Comparison of ENCODE assay signal across 1 cellular context in genomic region chr1:109197163-109198042, GRCh38.
TF ChIP-seq lines count a peak whose summit lies in the region.

No MANE protein-coding gene starts in this region.

TF ChIP-seq in K562, 482 proteins besides CTCF, POLR2A, EP300 and RAD21 (continued from another document and continues in another):
- TF ChIP-seq MECOM (CRISPR knock-in tag; IDR thresholded peaks at IDR 0.05) (no peak), HNRNPLL (IDR thresholded peaks at IDR 0.05; ENCODE audit: low read depth, low read length, poor library complexity, severe bottlenecking) (no peak), ARNT (IDR thresholded peaks at IDR 0.05) (peak in 1 of 2 experiments; percentile 12; a peak in 1 of 4 replicates), JUN (IDR thresholded peaks at IDR 0.05; ENCODE audit: borderline replicate concordance, low read depth, low read length) (peak; percentile 87), JUN (CRISPR knock-in tag; IDR thresholded peaks at IDR 0.05; ENCODE audit: borderline replicate concordance) (no peak), POLR2H (tag; IDR thresholded peaks at IDR 0.05; ENCODE audit: low read depth) (no peak), ZNF175 (CRISPR knock-in tag; IDR thresholded peaks at IDR 0.05; ENCODE audit: low read depth) (no peak), SPI1 (IDR thresholded peaks at IDR 0.05; ENCODE audit: borderline replicate concordance, low read depth, low read length) (no peak), ZNF407 (IDR thresholded peaks at IDR 0.05; ENCODE audit: low read depth) (no peak), E2F4 (CRISPR knock-in tag; IDR thresholded peaks at IDR 0.05; ENCODE audit: low read depth) (no peak), RCOR1 (IDR thresholded peaks at IDR 0.05; ENCODE audit: borderline replicate concordance in 1 of 2, low read depth in 2 of 2, low read length in 2 of 2) (peak in 1 of 2 experiments; percentile 59; a peak in 2 of 4 replicates), DNMT1 (IDR thresholded peaks at IDR 0.05) (no peak), DMBX1 (CRISPR knock-in tag; IDR thresholded peaks at IDR 0.05; ENCODE audit: borderline replicate concordance) (no peak), BCOR (IDR thresholded peaks at IDR 0.05) (0 out of 2 replicates have a peak, but pooled peaks have one; percentile 22), ARHGAP35 (IDR thresholded peaks at IDR 0.05; ENCODE audit: partially characterized antibody) (peak; percentile 4), ZBTB7A (IDR thresholded peaks at IDR 0.05; ENCODE audit: borderline replicate concordance, control insufficient read depth, low read depth, low read length) (no peak), ZC3H8 (IDR thresholded peaks at IDR 0.05) (peak; percentile 13; the same call in 1 of the 2 replicates), ZHX1 (conservative IDR thresholded peaks at IDR 0.05; ENCODE audit: low read length) (no peak), ZNF121 (CRISPR knock-in tag; conservative IDR thresholded peaks at IDR 0.05) (peak; percentile 75; the same call in 1 of the 2 replicates), IFI16 (CRISPR knock-in tag; IDR thresholded peaks at IDR 0.05) (no peak), PHTF2 (CRISPR knock-in tag; IDR thresholded peaks at IDR 0.05) (no peak), HDAC8 (tag; IDR thresholded peaks at IDR 0.05) (no peak), SMARCC2 (IDR thresholded peaks at IDR 0.05; ENCODE audit: low read depth) (peak; percentile 84), CHD1 (IDR thresholded peaks at IDR 0.05; ENCODE audit: low read length) (no peak), THAP12 (CRISPR knock-in tag; IDR thresholded peaks at IDR 0.05) (no peak), NR2C2 (CRISPR knock-in tag; IDR thresholded peaks at IDR 0.05) (no peak), NR2C2 (tag; IDR thresholded peaks at IDR 0.05) (no peak), PHF20 (IDR thresholded peaks at IDR 0.05; ENCODE audit: partially characterized antibody) (peak; percentile 42), HNRNPL (IDR thresholded peaks at IDR 0.05; ENCODE audit: low read depth, low read length) (no peak), RBM14 (IDR thresholded peaks at IDR 0.05; ENCODE audit: borderline replicate concordance, insufficient read depth, low read depth, low read length) (no peak), EGR1 (conservative IDR thresholded peaks at IDR 0.05) (peak; percentile 51), MAFG (tag; conservative IDR thresholded peaks at IDR 0.05) (peak; percentile 60), TEAD2 (tag; IDR thresholded peaks at IDR 0.05) (0 out of 2 replicates have a peak, but pooled peaks have one; percentile 33), CAMTA2 (CRISPR knock-in tag; conservative IDR thresholded peaks at IDR 0.05) (no peak), TEAD1 (CRISPR knock-in tag; IDR thresholded peaks at IDR 0.05) (peak in 1 of 2 experiments; percentile 52; a peak in 2 of 4 replicates)
- TF ChIP-seq, protein P1, sequence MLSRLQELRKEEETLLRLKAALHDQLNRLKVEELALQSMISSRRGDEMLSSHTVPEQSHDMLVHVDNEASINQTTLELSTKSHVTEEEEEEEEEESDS (CRISPR knock-in tag; IDR thresholded peaks at IDR 0.05) = no peak
- TF ChIP-seq, protein P2, sequence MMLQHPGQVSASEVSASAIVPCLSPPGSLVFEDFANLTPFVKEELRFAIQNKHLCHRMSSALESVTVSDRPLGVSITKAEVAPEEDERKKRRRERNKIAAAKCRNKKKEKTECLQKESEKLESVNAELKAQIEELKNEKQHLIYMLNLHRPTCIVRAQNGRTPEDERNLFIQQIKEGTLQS (IDR thresholded peaks at IDR 0.05) = peak; percentile 94
- TF ChIP-seq, protein P2 (CRISPR knock-in tag; conservative IDR thresholded peaks at IDR 0.05) = no peak; the same call in 1 of the 2 replicates
- TF ChIP-seq, protein P3, sequence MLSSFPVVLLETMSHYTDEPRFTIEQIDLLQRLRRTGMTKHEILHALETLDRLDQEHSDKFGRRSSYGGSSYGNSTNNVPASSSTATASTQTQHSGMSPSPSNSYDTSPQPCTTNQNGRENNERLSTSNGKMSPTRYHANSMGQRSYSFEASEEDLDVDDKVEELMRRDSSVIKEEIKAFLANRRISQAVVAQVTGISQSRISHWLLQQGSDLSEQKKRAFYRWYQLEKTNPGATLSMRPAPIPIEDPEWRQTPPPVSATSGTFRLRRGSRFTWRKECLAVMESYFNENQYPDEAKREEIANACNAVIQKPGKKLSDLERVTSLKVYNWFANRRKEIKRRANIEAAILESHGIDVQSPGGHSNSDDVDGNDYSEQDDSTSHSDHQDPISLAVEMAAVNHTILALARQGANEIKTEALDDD (IDR thresholded peaks at IDR 0.05) = peak; percentile 2; the same call in 1 of the 2 replicates
- TF ChIP-seq, protein P4, sequence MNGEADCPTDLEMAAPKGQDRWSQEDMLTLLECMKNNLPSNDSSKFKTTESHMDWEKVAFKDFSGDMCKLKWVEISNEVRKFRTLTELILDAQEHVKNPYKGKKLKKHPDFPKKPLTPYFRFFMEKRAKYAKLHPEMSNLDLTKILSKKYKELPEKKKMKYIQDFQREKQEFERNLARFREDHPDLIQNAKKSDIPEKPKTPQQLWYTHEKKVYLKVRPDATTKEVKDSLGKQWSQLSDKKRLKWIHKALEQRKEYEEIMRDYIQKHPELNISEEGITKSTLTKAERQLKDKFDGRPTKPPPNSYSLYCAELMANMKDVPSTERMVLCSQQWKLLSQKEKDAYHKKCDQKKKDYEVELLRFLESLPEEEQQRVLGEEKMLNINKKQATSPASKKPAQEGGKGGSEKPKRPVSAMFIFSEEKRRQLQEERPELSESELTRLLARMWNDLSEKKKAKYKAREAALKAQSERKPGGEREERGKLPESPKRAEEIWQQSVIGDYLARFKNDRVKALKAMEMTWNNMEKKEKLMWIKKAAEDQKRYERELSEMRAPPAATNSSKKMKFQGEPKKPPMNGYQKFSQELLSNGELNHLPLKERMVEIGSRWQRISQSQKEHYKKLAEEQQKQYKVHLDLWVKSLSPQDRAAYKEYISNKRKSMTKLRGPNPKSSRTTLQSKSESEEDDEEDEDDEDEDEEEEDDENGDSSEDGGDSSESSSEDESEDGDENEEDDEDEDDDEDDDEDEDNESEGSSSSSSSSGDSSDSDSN (IDR thresholded peaks at IDR 0.05; ENCODE audit: borderline replicate concordance in 1 of 2, low read depth in 2 of 2, low read length in 2 of 2) = no peak; a peak in 1 of 4 replicates
- TF ChIP-seq, protein P5, sequence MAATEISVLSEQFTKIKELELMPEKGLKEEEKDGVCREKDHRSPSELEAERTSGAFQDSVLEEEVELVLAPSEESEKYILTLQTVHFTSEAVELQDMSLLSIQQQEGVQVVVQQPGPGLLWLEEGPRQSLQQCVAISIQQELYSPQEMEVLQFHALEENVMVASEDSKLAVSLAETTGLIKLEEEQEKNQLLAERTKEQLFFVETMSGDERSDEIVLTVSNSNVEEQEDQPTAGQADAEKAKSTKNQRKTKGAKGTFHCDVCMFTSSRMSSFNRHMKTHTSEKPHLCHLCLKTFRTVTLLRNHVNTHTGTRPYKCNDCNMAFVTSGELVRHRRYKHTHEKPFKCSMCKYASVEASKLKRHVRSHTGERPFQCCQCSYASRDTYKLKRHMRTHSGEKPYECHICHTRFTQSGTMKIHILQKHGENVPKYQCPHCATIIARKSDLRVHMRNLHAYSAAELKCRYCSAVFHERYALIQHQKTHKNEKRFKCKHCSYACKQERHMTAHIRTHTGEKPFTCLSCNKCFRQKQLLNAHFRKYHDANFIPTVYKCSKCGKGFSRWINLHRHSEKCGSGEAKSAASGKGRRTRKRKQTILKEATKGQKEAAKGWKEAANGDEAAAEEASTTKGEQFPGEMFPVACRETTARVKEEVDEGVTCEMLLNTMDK (IDR thresholded peaks at IDR 0.05; ENCODE audit: borderline replicate concordance, insufficient read depth, low read depth, low read length, poor library complexity, severe bottlenecking) = no peak
